ENCODE assay signal across 25 cellular contexts in the genomic region with DNA sequence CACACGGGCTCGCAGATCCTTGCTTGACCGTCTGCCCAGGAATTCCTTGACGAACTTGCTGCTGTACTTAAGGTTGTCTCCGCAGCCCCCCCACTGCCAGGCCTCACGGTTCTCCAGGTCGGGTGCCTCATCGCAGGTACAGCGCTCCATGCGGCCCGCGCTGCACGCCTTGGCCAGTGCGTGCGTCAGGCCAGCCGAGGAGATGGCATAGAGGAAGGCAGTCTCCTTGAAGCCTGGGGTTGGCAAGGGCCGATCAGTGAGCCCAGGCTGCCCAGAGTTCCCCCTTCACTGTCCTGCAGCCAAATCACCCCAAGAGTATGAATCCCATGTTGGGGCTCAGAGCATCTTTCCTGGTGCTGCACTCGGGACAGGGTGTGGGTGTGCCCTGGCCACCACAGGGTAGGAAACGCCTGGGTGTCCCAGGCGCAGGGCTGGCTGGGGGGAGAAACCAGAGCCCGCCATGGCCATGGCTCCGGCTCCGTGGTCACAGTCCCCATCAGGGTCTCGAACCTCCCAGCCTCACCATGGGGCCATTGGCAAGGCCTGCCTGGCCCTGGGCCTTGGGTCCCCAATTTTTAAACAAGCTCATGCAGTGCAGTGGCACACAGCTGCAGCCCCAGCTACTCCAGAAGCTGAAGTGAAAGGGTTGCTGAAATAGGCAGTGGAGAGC. TPM values are rescaled to one million over a fixed set of nuclear protein-coding genes. Genes with fewer than 3 reads are reported as not detected.
"Had no signal": no experiment of that assay in that cellular context is flagged by ENCODE, and none has a peak within 500 bp of the region (broad histone marks: within the 10 kb centered on the region; RNA-seq: fewer than 3 reads in every experiment).

No MANE protein-coding gene starts in this region.

- H3K27ac ChIP-seq: adrenal gland, SJCRH30, WERI-Rb-1 had no signal

- ATAC-seq: activated CD4-positive, alpha-beta T cell treated with anti-CD3 and anti-CD28 coated beads for 36 hours; activated CD8-positive, alpha-beta T cell treated with anti-CD3 and anti-CD28 coated beads for 36 hours; activated T-cell treated with anti-CD3 and anti-CD28 coated beads, Interleukin-2, amount 50 U/mL, for 72 hours had no signal

- H3K4me3 ChIP-seq: adrenal gland, MG63, SJCRH30 had no signal

- H3K4me1 ChIP-seq: adrenal gland had no signal

- H3K36me3 ChIP-seq: adrenal gland, SJCRH30, WERI-Rb-1 had no signal

- H3K4me2 ChIP-seq: SK-N-SH had no signal

- H3K9me3 ChIP-seq: adrenal gland, MG63, SJCRH30, SK-N-SH had no signal

- H3K9ac ChIP-seq: SK-N-SH had no signal

- DNase-seq: activated CD4-positive, alpha-beta T cell treated with anti-CD3 and anti-CD28 coated beads for 36 hours; activated CD8-positive, alpha-beta memory T cell treated with anti-CD3 and anti-CD28 coated beads, Interleukin-2, amount 50 U/mL, for 4 hours; activated CD8-positive, alpha-beta T cell treated with anti-CD3 and anti-CD28 coated beads for 36 hours; activated gamma-delta T cell treated with Interleukin-2 at 50 U/mL for 16 hours; activated naive CD4-positive, alpha-beta T cell treated with anti-CD3 and anti-CD28 coated beads, Interleukin-2, amount 50 U/mL, for 16 hours; activated naive CD8-positive, alpha-beta T cell treated with anti-CD3 and anti-CD28 coated beads, Interleukin-2, amount 10 ng/mL, durations not matched to agents 7 days and 5 days; activated T-cell treated with anti-CD3 and anti-CD28 coated beads, Interleukin-2, amount 50 U/mL, for 72 hours; adrenal gland; anterior cingulate cortex; caudate nucleus; MV-4-11; NCI-H1092 treated with DMSO at 0.1 percent for 48 hours; NCI-H1417 treated with DMSO at 0.1 percent for 48 hours; NCI-H1694; NCI-H2107; NCI-H2171 treated with DMSO at 0.1 percent for 48 hours; NCI-H345; NCI-H526 treated with DMSO at 0.1 percent for 48 hours; NCI-H82; SJCRH30; SK-N-SH; T-helper 1 cell; WERI-Rb-1 had no signal

- FAIRE-seq: RCC 7860 had no signal

- H3K27me3 ChIP-seq: adrenal gland, MG63, SJCRH30 had no signal

RNA-seq across cellular contexts. Expression of gene WNT9A, which starts 23.4 kb away (rescaled TPM):
- total RNA-seq: activated CD8-positive, alpha-beta T cell treated with anti-CD3 and anti-CD28 coated beads for 36 hours had no signal
